ENCODE assay signal across 23 cellular contexts in genomic region chr12:101663298-101663697, GRCh38.
"Had no signal": no experiment of that assay in that cellular context is flagged by ENCODE, and none has a peak within 500 bp of the region (broad histone marks: within the 10 kb centered on the region; RNA-seq: fewer than 3 reads in every experiment).

No MANE protein-coding gene starts in this region.

- H3K36me3 Mint-ChIP-seq: naive thymus-derived CD4-positive, alpha-beta T cell; natural killer cell treated with Interleukin-12 subunit alpha and Interleukin-12 subunit beta and Interleukin-15 and Interleukin-18, amount 100 ng/mL, for 72 hours; stimulated activated effector memory CD8-positive, alpha-beta T cell treated with anti-CD3 and anti-CD28 coated beads, Interleukin-12 subunit alpha, Interleukin-12 subunit beta, amount 100 ng/mL, for 72 hours; type B pancreatic cell had no signal

- H3K9me3 Mint-ChIP-seq: naive thymus-derived CD4-positive, alpha-beta T cell; natural killer cell treated with Interleukin-12 subunit alpha and Interleukin-12 subunit beta and Interleukin-15 and Interleukin-18, amount 100 ng/mL, for 72 hours; stimulated activated effector memory CD8-positive, alpha-beta T cell treated with anti-CD3 and anti-CD28 coated beads, Interleukin-12 subunit alpha, Interleukin-12 subunit beta, amount 100 ng/mL, for 72 hours; type B pancreatic cell had no signal

- DNase-seq: islet precursor cell; left ventricle myocardium inferior; midbrain; mucosa of descending colon; naive thymus-derived CD4-positive, alpha-beta T cell; ovary; retina; right cardiac atrium; sigmoid colon; small intestine; spleen; stimulated activated CD4-positive, alpha-beta T cell treated with anti-CD3 and anti-CD28 coated beads, Interleukin-4, amount 100 ng/mL, for 24 hours; stimulated activated naive CD4-positive, alpha-beta T cell treated with Interleukin-2 at 50 U/mL for 16 hours; stimulated activated naive CD8-positive, alpha-beta T cell treated with anti-CD3 and anti-CD28 coated beads, Interleukin-15, amount 100 ng/mL, for 72 hours; substantia nigra; uterus had no signal

- H3K36me3 ChIP-seq: left ventricle myocardium inferior, ovary, sigmoid colon, spleen, tibial nerve, uterus had no signal

- ATAC-seq: mucosa of descending colon; naive thymus-derived CD4-positive, alpha-beta T cell; natural killer cell treated with Interleukin-12 subunit alpha and Interleukin-12 subunit beta and Interleukin-15 and Interleukin-18, amount 100 ng/mL, for 72 hours; right cardiac atrium; stimulated activated effector memory CD8-positive, alpha-beta T cell treated with anti-CD3 and anti-CD28 coated beads, Interleukin-12 subunit alpha, Interleukin-12 subunit beta, amount 100 ng/mL, for 72 hours; stimulated activated naive CD8-positive, alpha-beta T cell treated with anti-CD3 and anti-CD28 coated beads, Interleukin-15, amount 100 ng/mL, for 72 hours had no signal

- H3K4me1 Mint-ChIP-seq: naive thymus-derived CD4-positive, alpha-beta T cell; stimulated activated effector memory CD8-positive, alpha-beta T cell treated with anti-CD3 and anti-CD28 coated beads, Interleukin-12 subunit alpha, Interleukin-12 subunit beta, amount 100 ng/mL, for 72 hours; stimulated activated naive CD8-positive, alpha-beta T cell treated with anti-CD3 and anti-CD28 coated beads, Interleukin-15, amount 100 ng/mL, for 72 hours had no signal

- H3K9me3 ChIP-seq: left ventricle myocardium inferior, mucosa of descending colon, ovary, sigmoid colon, spleen, tibial nerve, uterus had no signal

- H3K27ac Mint-ChIP-seq: naive thymus-derived CD4-positive, alpha-beta T cell; natural killer cell treated with Interleukin-12 subunit alpha and Interleukin-12 subunit beta and Interleukin-15 and Interleukin-18, amount 100 ng/mL, for 72 hours; progenitor cell of endocrine pancreas; stimulated activated effector memory CD8-positive, alpha-beta T cell treated with anti-CD3 and anti-CD28 coated beads, Interleukin-12 subunit alpha, Interleukin-12 subunit beta, amount 100 ng/mL, for 72 hours; stimulated activated naive CD8-positive, alpha-beta T cell treated with anti-CD3 and anti-CD28 coated beads, Interleukin-15, amount 100 ng/mL, for 72 hours; type B pancreatic cell had no signal

- H3K4me3 Mint-ChIP-seq: naive thymus-derived CD4-positive, alpha-beta T cell; natural killer cell treated with Interleukin-12 subunit alpha and Interleukin-12 subunit beta and Interleukin-15 and Interleukin-18, amount 100 ng/mL, for 72 hours; stimulated activated effector memory CD8-positive, alpha-beta T cell treated with anti-CD3 and anti-CD28 coated beads, Interleukin-12 subunit alpha, Interleukin-12 subunit beta, amount 100 ng/mL, for 72 hours; stimulated activated naive CD8-positive, alpha-beta T cell treated with anti-CD3 and anti-CD28 coated beads, Interleukin-15, amount 100 ng/mL, for 72 hours; type B pancreatic cell had no signal

- H3K27me3 Mint-ChIP-seq: type B pancreatic cell had no signal

- H3K4me1 ChIP-seq: left ventricle myocardium inferior, sigmoid colon, spleen, tibial nerve, uterus had no signal

- H3K4me3 ChIP-seq: hepatocyte, left ventricle myocardium inferior, lung, mucosa of descending colon, ovary, sigmoid colon, spleen, tibial nerve, uterus had no signal

- H3K27ac ChIP-seq: hepatocyte, left ventricle myocardium inferior, ovary, sigmoid colon, spleen, tibial nerve, uterus had no signal

- H3K27me3 ChIP-seq: hepatocyte, ovary, sigmoid colon, spleen, tibial nerve, uterus had no signal
